In genomic region chr12:100127766-100128508, GRCh38 we compare ENCODE assay signal across 8 cellular contexts. TPM values are rescaled to one million over a fixed set of nuclear protein-coding genes. Genes with fewer than 3 reads are reported as not detected.
DNase-seq lines count a peak whose midpoint lies in the region; TF ChIP-seq lines count a peak whose summit lies in the region.

No MANE protein-coding gene starts in this region.

- DNase-seq in AG08396 (ENCODE audit: low spot score): peak; percentile 16
- DNase-seq in HT1080 (ENCODE audit: low read depth): peak; percentile 3
- DNase-seq in amniotic epithelial cell (ENCODE audit: low read depth): peak; percentile 91
- no peak for DNase-seq in cerebellar cortex (ENCODE audit: low spot score)
- DNase-seq in NCI-H748 treated with DMSO at 0.1 percent for 48 hours (lab: John Stamatoyannopoulos, UW): no peak
- no peak for DNase-seq in GM10248 (ENCODE audit: extremely low spot score)
- DNase-seq in dermis blood vessel endothelial cell: no peak

- POLR2A ChIA-PET in GM10248 (lab: Yijun Ruan, JAX): no interaction called here

- TF ChIP-seq CTCF in liver (IDR thresholded peaks at IDR 0.05; ENCODE audit: low read depth, low read length, missing input control) (no peak), GM10248 (IDR thresholded peaks at IDR 0.05; ENCODE audit: control extremely low read depth, extremely low read depth, low read depth, missing control alignments) (no peak)

- peaks cover 13 to 25% (median 20%) of the 10 kb centered on the region in 4 donors for H3K4me1 ChIP-seq in liver (ENCODE audit: control insufficient read depth in 4 of 4, insufficient read depth in 4 of 4, low read length in 3 of 4)

- CTCF ChIA-PET in GM10248 (lab: Yijun Ruan, JAX): interaction anchor here (1.4 to 5.3 kb wide), 3 partner anchors 10 to 70 kb away, joined by 3 to 35 read pairs (median 4); no protein-coding TSS in a partner anchor

- no peak for TF ChIP-seq RAD21 in liver (IDR thresholded peaks at IDR 0.05)

- H3K9ac ChIP-seq in liver (ENCODE audit: low read depth in 1 of 2, low read length in 2 of 2): no peak overlapping the region

- no peaks in the 10 kb centered on the region for H3K36me3 ChIP-seq in liver (ENCODE audit: control insufficient read depth in 4 of 4, insufficient read depth in 3 of 4, low read depth in 1 of 4, low read length in 3 of 4)

- 4% methylated on average over 1 of the region's 1 CpG for WGBS in liver

- peak overlapping the region; percentile 47 to 66 for H3K27ac ChIP-seq in liver (ENCODE audit: low read depth in 1 of 2, low read length in 2 of 2)

- no peaks in the 10 kb centered on the region for H3K9me3 ChIP-seq in liver (ENCODE audit: control insufficient read depth in 4 of 4, low read length in 3 of 4)

- no peaks in the 10 kb centered on the region for H3K27me3 ChIP-seq in liver (ENCODE audit: control insufficient read depth in 4 of 4, insufficient read depth in 4 of 4, low read length in 3 of 4)

- no peak overlapping the region for H3K4me3 ChIP-seq in liver (ENCODE audit: low read depth in 1 of 3, low read length in 3 of 3)

TF ChIP-seq in liver, 16 proteins besides CTCF, POLR2A, EP300 and RAD21:
- no peak for TF ChIP-seq TAF1 (conservative IDR thresholded peaks at IDR 0.05)
- TF ChIP-seq JUND (IDR thresholded peaks at IDR 0.05): peak; percentile 18 to 40
- TF ChIP-seq SP1 (IDR thresholded peaks at IDR 0.05): peak; percentile 6
- peak; percentile 34 to 78 for TF ChIP-seq GABPA (IDR thresholded peaks at IDR 0.05 in 1 of 2, conservative IDR thresholded peaks at IDR 0.05 in 1 of 2)
- TF ChIP-seq NR2F2 (IDR thresholded peaks at IDR 0.05): no peak
- peak; percentile 46 to 48 for TF ChIP-seq RXRA (IDR thresholded peaks at IDR 0.05)
- TF ChIP-seq HNF4G (IDR thresholded peaks at IDR 0.05): peak; percentile 28
- TF ChIP-seq YY1 (IDR thresholded peaks at IDR 0.05): peak; percentile 48
- TF ChIP-seq EGR1 (IDR thresholded peaks at IDR 0.05; ENCODE audit: low read depth in 2 of 2): no peak
- TF ChIP-seq ATF3 (IDR thresholded peaks at IDR 0.05): no peak
- peak; percentile 53 to 59 for TF ChIP-seq HNF4A (conservative IDR thresholded peaks at IDR 0.05)
- TF ChIP-seq MAX (IDR thresholded peaks at IDR 0.05): peak; percentile 32

RNA-seq across cellular contexts. Expression of gene BLTP3B, which starts 14.7 kb away (rescaled TPM):
- 23.6 and 24.0 TPM in 2 replicates for total RNA-seq in HT1080 (2014; rRNA removed; shearing (Covaris generic))
- polyA plus RNA-seq in HT1080 (2015; cell fraction: cytosol; rRNA removed): 13.0 and 18.1 TPM in 2 replicates
- 9.7 and 11.3 TPM in 2 replicates for polyA plus RNA-seq in HT1080 (2015; cell fraction: nucleus; rRNA removed)
- 10 to 100 TPM; 25.4 to 36.8 TPM for total RNA-seq in liver
- 10 to 100 TPM; 11.0 to 11.8 TPM for polyA plus RNA-seq in liver
- total RNA-seq in dermis blood vessel endothelial cell: 16.2 and 18.1 TPM in 2 replicates

Comparison
In these comparisons a context has a peak if more than half of its experiments do, and no peak if none do; other contexts are left out.
1. DNase-seq: peak in AG08396 (single experiment), HT1080 (single experiment) and amniotic epithelial cell (single experiment); none in cerebellar cortex (single experiment), NCI-H748 treated with DMSO at 0.1 percent for 48 hours (single experiment), GM10248 (single experiment) and dermis blood vessel endothelial cell (single experiment).